In the genomic region with DNA sequence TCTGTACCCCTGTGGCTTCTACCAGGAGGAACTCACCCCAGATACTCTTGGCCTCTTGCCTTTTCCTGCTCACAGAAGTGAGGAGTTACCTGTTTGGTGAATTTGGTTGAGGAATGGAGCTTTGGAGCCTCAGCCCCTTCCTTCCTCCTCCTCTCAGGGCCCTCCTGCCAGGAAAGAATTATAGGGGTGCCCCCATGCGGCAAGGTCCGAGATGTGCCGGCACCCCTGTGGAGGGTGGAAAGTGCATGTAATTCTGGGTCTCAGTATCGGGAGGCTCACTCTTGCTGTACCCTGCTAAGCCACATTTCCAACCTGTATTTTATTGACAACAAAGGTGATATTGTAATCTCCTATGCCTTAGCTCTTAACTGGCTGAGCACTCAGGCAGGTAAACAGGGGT, we compare ENCODE assay signal across 24 cellular contexts. TPM values are rescaled to one million over a fixed set of nuclear protein-coding genes. Genes with fewer than 3 reads are reported as not detected.
"Had no signal": no experiment of that assay in that cellular context is flagged by ENCODE, and none has a peak within 500 bp of the region (broad histone marks: within the 10 kb centered on the region; RNA-seq: fewer than 3 reads in every experiment).

No MANE protein-coding gene starts in this region.

- H3K9me3 ChIP-seq: adrenal gland, SJCRH30, SK-N-SH had no signal

- H3K9ac ChIP-seq: KMS-11, SK-N-SH had no signal

- H3K4me1 ChIP-seq: adrenal gland, SJCRH30 had no signal

- DNase-seq: activated CD4-positive, alpha-beta T cell treated with anti-CD3 and anti-CD28 coated beads for 48 hours; activated CD4-positive, alpha-beta T cell treated with anti-CD3 and anti-CD28 coated beads, Interleukin-2, amount 50 U/mL, for 4 hours; activated CD4-positive, CD25-positive, alpha-beta regulatory T cell treated with anti-CD3 and anti-CD28 coated beads, Interleukin-2, amount 50 U/mL, for 72 hours; activated CD8-positive, alpha-beta memory T cell treated with anti-CD3 and anti-CD28 coated beads, Interleukin-2, amount 50 U/mL, for 48 hours; activated CD8-positive, alpha-beta T cell treated with anti-CD3 and anti-CD28 coated beads, Interleukin-2, amount 10 ng/mL, durations not matched to agents 7 days and 5 days; activated naive CD4-positive, alpha-beta T cell treated with anti-CD3 and anti-CD28 coated beads, Interleukin-2, amount 50 U/mL, for 16 hours; activated naive CD8-positive, alpha-beta T cell treated with anti-CD3 and anti-CD28 coated beads, Interleukin-2, amount 10 ng/mL, durations not matched to agents 7 days and 5 days; activated T-cell treated with anti-CD3 and anti-CD28 coated beads, Interleukin-2, amount 50 U/mL, for 1 hour; adrenal gland; anterior cingulate cortex; cerebellar nuclear complex; MM.1S; NCI-H146; NCI-H1930; NCI-H2107; NCI-H2171 treated with DMSO at 0.1 percent for 48 hours; NCI-H226; NCI-H69; RPMI8226; SJCRH30; SK-N-SH; SW 1271; T-helper 9 cell had no signal

- H3K27me3 ChIP-seq: adrenal gland had no signal

- H3K4me3 ChIP-seq: adrenal gland, SJCRH30 had no signal

- H3K36me3 ChIP-seq: adrenal gland, SJCRH30 had no signal

- H3K4me2 ChIP-seq: KMS-11, SK-N-SH had no signal

- H3K27ac ChIP-seq: adrenal gland, KMS-11, SJCRH30 had no signal

RNA-seq across cellular contexts. Expression of a gene that starts 51.9 kb away (rescaled TPM):
- polyA plus RNA-seq: SK-N-SH had no signal
